8 cellular contexts compared by ENCODE assay signal in the genomic region with DNA sequence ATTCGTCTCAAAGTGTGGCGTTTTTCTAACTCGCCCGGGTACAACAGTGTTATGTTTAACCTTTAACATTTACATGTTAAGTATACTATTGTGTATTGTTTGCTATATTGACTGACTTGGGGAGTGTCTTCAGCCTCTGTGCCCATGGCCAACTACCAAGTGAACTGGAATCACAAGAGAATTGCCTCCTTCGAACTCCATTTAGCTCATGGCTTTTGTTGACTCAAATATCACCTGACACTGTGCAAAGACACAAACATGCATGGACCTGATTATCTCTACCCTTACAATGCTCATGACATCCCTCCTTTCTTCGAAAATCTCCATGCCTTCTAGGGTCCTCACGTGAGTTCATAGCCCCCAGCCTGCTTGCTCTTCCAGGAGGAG. TPM values are rescaled to one million over a fixed set of nuclear protein-coding genes. Genes with fewer than 3 reads are reported as not detected.
DNase-seq lines count a peak whose midpoint lies in the region; TF ChIP-seq lines count a peak whose summit lies in the region.

No MANE protein-coding gene starts in this region.

- H3K4me1 Mint-ChIP-seq in activated naive CD4-positive, alpha-beta T cell treated with anti-CD3 and anti-CD28 coated beads, Interleukin-2, amount 50 U/mL, for 24 hours: peaks cover 29% of the 10 kb centered on the region
- peaks cover 22% of the 10 kb centered on the region for H3K4me1 Mint-ChIP-seq in type B pancreatic cell (ENCODE audit: unreplicated experiment)

- peak overlapping the region; percentile 84 for H3K27ac Mint-ChIP-seq in activated naive CD4-positive, alpha-beta T cell treated with anti-CD3 and anti-CD28 coated beads, Interleukin-2, amount 50 U/mL, for 24 hours
- peak overlapping the region; percentile 85 for H3K27ac Mint-ChIP-seq in type B pancreatic cell

- no peaks in the 10 kb centered on the region for H3K27me3 Mint-ChIP-seq in activated naive CD4-positive, alpha-beta T cell treated with anti-CD3 and anti-CD28 coated beads, Interleukin-2, amount 50 U/mL, for 24 hours
- no peaks in the 10 kb centered on the region for H3K27me3 Mint-ChIP-seq in type B pancreatic cell

- 10% methylated on average over 7 of the region's 7 CpGs for WGBS in lower leg skin, 2 donors

- no peak for TF ChIP-seq POLR2A in lower leg skin (IDR thresholded peaks at IDR 0.05)

- peak overlapping the region; percentile 43 for H3K4me3 ChIP-seq in lower leg skin (ENCODE audit: low read depth, poor library complexity, severe bottlenecking)

- H3K36me3 Mint-ChIP-seq in activated naive CD4-positive, alpha-beta T cell treated with anti-CD3 and anti-CD28 coated beads, Interleukin-2, amount 50 U/mL, for 24 hours: peaks cover 44% of the 10 kb centered on the region
- H3K36me3 Mint-ChIP-seq in type B pancreatic cell: peaks cover 52% of the 10 kb centered on the region

- no peak for DNase-seq in activated naive CD4-positive, alpha-beta T cell (lab: John Stamatoyannopoulos, UW)
- peak; percentile 31 for DNase-seq in astrocyte of the hippocampus (ENCODE audit: low read depth, low spot score)
- peak in 1 of 2 donors; percentile 5 for DNase-seq in lower leg skin (ENCODE audit: low spot score in 2 of 2)
- no peak for DNase-seq in type B pancreatic cell (ENCODE audit: extremely low spot score, unreplicated experiment)
- no peak for DNase-seq in cerebellum (ENCODE audit: low spot score)
- DNase-seq in kidney glomerular epithelial cell (lab: John Stamatoyannopoulos, UW): no peak
- DNase-seq in amniotic stem cell (lab: John Stamatoyannopoulos, UW): no peak

- H3K4me3 Mint-ChIP-seq in activated naive CD4-positive, alpha-beta T cell treated with anti-CD3 and anti-CD28 coated beads, Interleukin-2, amount 50 U/mL, for 24 hours: peak overlapping the region; percentile 95
- peak overlapping the region; percentile 97 for H3K4me3 Mint-ChIP-seq in type B pancreatic cell

- TF ChIP-seq CTCF in lower leg skin (IDR thresholded peaks at IDR 0.05): no peak
- no peak for TF ChIP-seq CTCF in type B pancreatic cell (conservative IDR thresholded peaks at IDR 0.05)

- H3K9me3 Mint-ChIP-seq in activated naive CD4-positive, alpha-beta T cell treated with anti-CD3 and anti-CD28 coated beads, Interleukin-2, amount 50 U/mL, for 24 hours: peaks cover 10% of the 10 kb centered on the region
- peaks cover 22% of the 10 kb centered on the region for H3K9me3 Mint-ChIP-seq in type B pancreatic cell

- intact Hi-C loops in lower leg skin (cut with DNase I; ENCODE audit: low total_unique reads): no loop called here

RNA-seq across cellular contexts. Expression of gene ZNF814, which starts 0.7 kb away (rescaled TPM):
- 10 to 100 TPM in 2 of 4 donors, 1 to 10 TPM in 2; 6.9 to 18.4 (median 10.0) TPM for total RNA-seq in lower leg skin
- 28.2 and 38.3 TPM in 2 replicates for total RNA-seq in type B pancreatic cell (ENCODE audit: low replicate concordance)
- total RNA-seq in cerebellum: 54.4 TPM

RNA-seq across cellular contexts. Expression of gene ZNF417, which starts 28.3 kb away (rescaled TPM):
- total RNA-seq in lower leg skin (10 to 100 TPM in 3 of 4 donors, 1 to 10 TPM in 1; 6.6 to 25.5 (median 11.6) TPM), type B pancreatic cell (ENCODE audit: low replicate concordance) (20.8 and 26.8 TPM in 2 replicates), cerebellum (43.4 TPM)

RNA-seq across cellular contexts. Expression of gene ZNF587, which starts 38.4 kb away (rescaled TPM):
- 10 to 100 TPM; 10.6 to 18.0 (median 17.2) TPM for total RNA-seq in lower leg skin
- total RNA-seq in type B pancreatic cell (ENCODE audit: low replicate concordance): 48.2 and 61.3 TPM in 2 replicates
- 53.4 TPM for total RNA-seq in cerebellum

RNA-seq across cellular contexts. Expression of gene ZNF418, which starts 47.1 kb away (rescaled TPM):
- 10 to 100 TPM in 1 of 4 donors, 1 to 10 TPM in 3; 4.3 to 10.9 (median 6.2) TPM for total RNA-seq in lower leg skin
- total RNA-seq in type B pancreatic cell (ENCODE audit: low replicate concordance): 14.3 and 24.6 TPM in 2 replicates
- total RNA-seq in cerebellum: 39.0 TPM

RNA-seq across cellular contexts. Expression of gene ZNF587B, which starts 58.0 kb away (rescaled TPM):
- total RNA-seq in lower leg skin (10 to 100 TPM; 11.8 to 16.7 (median 13.7) TPM), type B pancreatic cell (ENCODE audit: low replicate concordance) (20.9 and 25.5 TPM in 2 replicates), cerebellum (28.8 TPM)
